Comparison of ENCODE assay signal across 8 cellular contexts in the genomic region with DNA sequence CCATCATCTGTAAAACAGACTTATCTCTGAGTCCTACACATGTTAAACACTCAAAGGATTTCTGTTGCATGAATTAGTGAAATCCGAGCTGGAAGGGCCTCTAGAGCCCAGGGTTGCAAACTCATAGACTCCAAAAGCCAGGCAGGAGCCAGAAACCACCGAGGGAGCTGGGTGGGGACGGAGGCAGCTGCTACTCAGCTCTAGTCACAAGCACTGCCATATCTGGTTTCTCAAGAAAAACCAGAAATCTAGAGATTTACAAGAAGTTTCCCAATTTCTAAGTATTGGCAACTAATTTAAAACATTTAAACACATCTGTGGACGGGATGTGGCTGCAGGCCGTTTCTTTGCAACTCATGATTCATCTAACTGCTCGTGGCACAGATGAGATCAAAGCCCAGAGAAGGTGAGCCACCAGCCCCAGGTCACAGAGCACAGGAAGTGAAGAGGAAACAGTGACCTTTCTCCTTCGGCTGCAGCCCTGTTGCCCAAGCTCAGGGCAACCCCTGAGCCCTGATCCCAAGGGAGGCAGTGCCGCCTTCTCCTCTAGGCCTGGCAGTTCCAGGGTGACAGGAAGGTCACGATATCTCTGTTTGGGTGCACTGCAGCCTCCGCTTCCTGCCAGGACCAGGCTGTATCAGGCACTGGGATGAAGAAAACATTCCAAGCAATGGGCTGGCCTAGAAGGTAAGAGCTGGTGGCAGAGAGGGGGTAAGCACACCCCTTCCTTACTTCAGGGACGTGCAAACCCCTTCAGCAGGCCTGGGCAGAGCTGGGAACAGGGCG. TPM values are rescaled to one million over a fixed set of nuclear protein-coding genes. Genes with fewer than 3 reads are reported as not detected.
DNase-seq lines count a peak whose midpoint lies in the region; ATAC-seq and TF ChIP-seq lines count a peak whose summit lies in the region.

No MANE protein-coding gene starts in this region.

- POLR2A ChIA-PET in SK-N-SH (lab: Yijun Ruan, JAX) = no interaction called here

- H3K9me3 ChIP-seq in SK-N-SH = no peaks in the 10 kb centered on the region
- no peaks in the 10 kb centered on the region for H3K9me3 ChIP-seq in hepatocyte (ENCODE audit: low read depth)

- WGBS in SK-N-SH (ENCODE audit: low lambda C conversion rate) = 63% methylated on average over 10 of the region's 12 CpGs
- 49% methylated on average over 12 of the region's 12 CpGs for WGBS in hepatocyte (ENCODE audit: low lambda C conversion rate, missing lambda C conversion rate)

- H3K27ac ChIP-seq in SK-N-SH (ENCODE audit: low read depth in 2 of 2, low read length in 1 of 2) (no peak overlapping the region), hepatocyte (peak overlapping the region; percentile 84)

- TF ChIP-seq EP300 in SK-N-SH (IDR thresholded peaks at IDR 0.05; ENCODE audit: borderline replicate concordance in 1 of 2, low read depth in 1 of 2, low read length in 1 of 2) = no peak

- H3K36me3 ChIP-seq in SK-N-SH (replicated peaks in 1 of 2; ENCODE audit: control insufficient read depth in 1 of 2, insufficient read depth in 2 of 2, low read length in 1 of 2) (no peaks in the 10 kb centered on the region), hepatocyte (replicated peaks; ENCODE audit: insufficient read depth, low read depth) (no peaks in the 10 kb centered on the region)

- no peaks in the 10 kb centered on the region for H3F3A ChIP-seq in SK-N-SH (replicated peaks; ENCODE audit: insufficient read depth)

- H3K36me3 Mint-ChIP-seq in activated T-helper 17 cell treated with anti-CD3 and anti-CD28 coated beads, Interleukin-2, amount 50 U/mL, for 72 hours (ENCODE audit: low read depth) = peaks cover 80% of the 10 kb centered on the region
- H3K36me3 Mint-ChIP-seq in progenitor cell of endocrine pancreas (ENCODE audit: insufficient read depth) = no peaks in the 10 kb centered on the region

- no peaks in the 10 kb centered on the region for H4K20me1 ChIP-seq in SK-N-SH (ENCODE audit: insufficient read depth)
- H4K20me1 ChIP-seq in hepatocyte (ENCODE audit: insufficient read depth, poor library complexity, severe bottlenecking) = no peaks in the 10 kb centered on the region

- H3K9me2 ChIP-seq in SK-N-SH (no peaks in the 10 kb centered on the region), hepatocyte (replicated peaks; ENCODE audit: insufficient read depth) (no peaks in the 10 kb centered on the region)

- H3K4me3 ChIP-seq in SK-N-SH (ENCODE audit: low read depth in 2 of 2, low read length in 1 of 2) (no peak overlapping the region), hepatocyte (no peak overlapping the region)

- H3K27me3 ChIP-seq in SK-N-SH (ENCODE audit: insufficient read depth) (no peaks in the 10 kb centered on the region), hepatocyte (no peaks in the 10 kb centered on the region)

- ATAC-seq in SK-N-SH treated with all-trans-retinoic acid at 6 μM for 48 hours (peak; percentile 73), HG03378 (IDR thresholded peaks at IDR 0.05; ENCODE audit: unreplicated experiment) (no peak)
- ATAC-seq in activated T-helper 17 cell treated with anti-CD3 and anti-CD28 coated beads, Interleukin-2, amount 50 U/mL, for 72 hours (replicated peaks) = peak; percentile 71

- H2AFZ ChIP-seq in SK-N-SH (ENCODE audit: low read depth) = no peak overlapping the region
- no peak overlapping the region for H2AFZ ChIP-seq in hepatocyte

- H3K27me3 Mint-ChIP-seq in activated T-helper 17 cell treated with anti-CD3 and anti-CD28 coated beads, Interleukin-2, amount 50 U/mL, for 72 hours = no peaks in the 10 kb centered on the region
- H3K27me3 Mint-ChIP-seq in progenitor cell of endocrine pancreas = peaks cover 12% of the 10 kb centered on the region

- CTCF ChIA-PET in SK-N-SH (lab: Yijun Ruan, JAX) = interaction anchor here (1.3 to 4.2 kb wide), 5 partner anchors 14 to 252 kb away, joined by 4 to 25 read pairs (median 9); no protein-coding TSS in a partner anchor

- H3K79me2 ChIP-seq in SK-N-SH (ENCODE audit: insufficient read depth) (no peaks in the 10 kb centered on the region), hepatocyte (no peaks in the 10 kb centered on the region)

- peak overlapping the region; percentile 99 for H3K27ac Mint-ChIP-seq in activated T-helper 17 cell treated with anti-CD3 and anti-CD28 coated beads, Interleukin-2, amount 50 U/mL, for 72 hours
- no peak overlapping the region for H3K27ac Mint-ChIP-seq in progenitor cell of endocrine pancreas

- H3K9ac ChIP-seq in SK-N-SH = no peak overlapping the region

- peaks cover 58% of the 10 kb centered on the region for H3K4me1 Mint-ChIP-seq in activated T-helper 17 cell treated with anti-CD3 and anti-CD28 coated beads, Interleukin-2, amount 50 U/mL, for 72 hours
- H3K4me1 Mint-ChIP-seq in progenitor cell of endocrine pancreas (ENCODE audit: low read depth) = peaks cover 13% of the 10 kb centered on the region

- no peak for DNase-seq in SK-N-SH
- peak; percentile 70 for DNase-seq in hepatocyte (ENCODE audit: low spot score)
- DNase-seq in stimulated activated CD8-positive, alpha-beta memory T cell treated with anti-CD3 and anti-CD28 coated beads, Interleukin-2, amount 100 ng/mL, for 48 hours (ENCODE audit: low read depth in 2 of 2) = peak; percentile 49 to 73
- DNase-seq in progenitor cell of endocrine pancreas (ENCODE audit: low spot score, unreplicated experiment) = no peak
- no peak for DNase-seq in germinal center (ENCODE audit: low spot score)

- H3K4me1 ChIP-seq in SK-N-SH (ENCODE audit: control insufficient read depth in 1 of 2, insufficient read depth in 2 of 2, low read depth in 1 of 2, low read length in 1 of 2) (peaks cover 0 to 5% of the 10 kb centered on the region in 2 experiments; a peak in 1 of 4 replicates), hepatocyte (ENCODE audit: insufficient read depth) (peaks cover 22% of the 10 kb centered on the region)

- TF ChIP-seq RAD21 in SK-N-SH (IDR thresholded peaks at IDR 0.05; ENCODE audit: low read length) = no peak

- H3K4me2 ChIP-seq in SK-N-SH (no peak overlapping the region), hepatocyte (no peak overlapping the region)

- TF ChIP-seq CTCF in SK-N-SH (IDR thresholded peaks at IDR 0.05) (no peak), hepatocyte (IDR thresholded peaks at IDR 0.05; ENCODE audit: poor library complexity) (no peak), progenitor cell of endocrine pancreas (IDR thresholded peaks at IDR 0.05; ENCODE audit: unreplicated experiment) (no peak)

- peak overlapping the region; percentile 96 for H3K4me3 Mint-ChIP-seq in activated T-helper 17 cell treated with anti-CD3 and anti-CD28 coated beads, Interleukin-2, amount 50 U/mL, for 72 hours
- H3K4me3 Mint-ChIP-seq in progenitor cell of endocrine pancreas (ENCODE audit: low read depth) = no peak overlapping the region

- peaks cover 8% of the 10 kb centered on the region for H3K9me3 Mint-ChIP-seq in activated T-helper 17 cell treated with anti-CD3 and anti-CD28 coated beads, Interleukin-2, amount 50 U/mL, for 72 hours
- H3K9me3 Mint-ChIP-seq in progenitor cell of endocrine pancreas (ENCODE audit: low read depth) = no peaks in the 10 kb centered on the region

TF ChIP-seq in SK-N-SH treated with all-trans-retinoic acid at 6 μM for 48 hours, 23 proteins besides CTCF, POLR2A, EP300 and RAD21 (continues in another document):
- TF ChIP-seq ZFP3 (CRISPR knock-in tag; IDR thresholded peaks at IDR 0.05) (no peak), OSR1 (CRISPR knock-in tag; IDR thresholded peaks at IDR 0.05) (no peak), ZNF8 (CRISPR knock-in tag; IDR thresholded peaks at IDR 0.05) (no peak), ARNTL (CRISPR knock-in tag; IDR thresholded peaks at IDR 0.05; ENCODE audit: borderline replicate concordance, low read depth) (no peak)

TF ChIP-seq in SK-N-SH, 30 proteins besides CTCF, POLR2A, EP300 and RAD21 (continues in another document):
- TF ChIP-seq, protein P1, sequence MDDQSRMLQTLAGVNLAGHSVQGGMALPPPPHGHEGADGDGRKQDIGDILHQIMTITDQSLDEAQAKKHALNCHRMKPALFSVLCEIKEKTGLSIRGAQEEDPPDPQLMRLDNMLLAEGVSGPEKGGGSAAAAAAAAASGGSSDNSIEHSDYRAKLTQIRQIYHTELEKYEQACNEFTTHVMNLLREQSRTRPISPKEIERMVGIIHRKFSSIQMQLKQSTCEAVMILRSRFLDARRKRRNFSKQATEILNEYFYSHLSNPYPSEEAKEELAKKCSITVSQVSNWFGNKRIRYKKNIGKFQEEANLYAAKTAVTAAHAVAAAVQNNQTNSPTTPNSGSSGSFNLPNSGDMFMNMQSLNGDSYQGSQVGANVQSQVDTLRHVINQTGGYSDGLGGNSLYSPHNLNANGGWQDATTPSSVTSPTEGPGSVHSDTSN (IDR thresholded peaks at IDR 0.05) = no peak
- TF ChIP-seq, protein P2, sequence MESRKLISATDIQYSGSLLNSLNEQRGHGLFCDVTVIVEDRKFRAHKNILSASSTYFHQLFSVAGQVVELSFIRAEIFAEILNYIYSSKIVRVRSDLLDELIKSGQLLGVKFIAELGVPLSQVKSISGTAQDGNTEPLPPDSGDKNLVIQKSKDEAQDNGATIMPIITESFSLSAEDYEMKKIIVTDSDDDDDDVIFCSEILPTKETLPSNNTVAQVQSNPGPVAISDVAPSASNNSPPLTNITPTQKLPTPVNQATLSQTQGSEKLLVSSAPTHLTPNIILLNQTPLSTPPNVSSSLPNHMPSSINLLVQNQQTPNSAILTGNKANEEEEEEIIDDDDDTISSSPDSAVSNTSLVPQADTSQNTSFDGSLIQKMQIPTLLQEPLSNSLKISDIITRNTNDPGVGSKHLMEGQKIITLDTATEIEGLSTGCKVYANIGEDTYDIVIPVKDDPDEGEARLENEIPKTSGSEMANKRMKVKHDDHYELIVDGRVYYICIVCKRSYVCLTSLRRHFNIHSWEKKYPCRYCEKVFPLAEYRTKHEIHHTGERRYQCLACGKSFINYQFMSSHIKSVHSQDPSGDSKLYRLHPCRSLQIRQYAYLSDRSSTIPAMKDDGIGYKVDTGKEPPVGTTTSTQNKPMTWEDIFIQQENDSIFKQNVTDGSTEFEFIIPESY (IDR thresholded peaks at IDR 0.05; ENCODE audit: borderline replicate concordance, low read depth) = no peak
- no peak for TF ChIP-seq SMC3 (IDR thresholded peaks at IDR 0.05; ENCODE audit: low read depth, low read length)
- TF ChIP-seq, protein P3, sequence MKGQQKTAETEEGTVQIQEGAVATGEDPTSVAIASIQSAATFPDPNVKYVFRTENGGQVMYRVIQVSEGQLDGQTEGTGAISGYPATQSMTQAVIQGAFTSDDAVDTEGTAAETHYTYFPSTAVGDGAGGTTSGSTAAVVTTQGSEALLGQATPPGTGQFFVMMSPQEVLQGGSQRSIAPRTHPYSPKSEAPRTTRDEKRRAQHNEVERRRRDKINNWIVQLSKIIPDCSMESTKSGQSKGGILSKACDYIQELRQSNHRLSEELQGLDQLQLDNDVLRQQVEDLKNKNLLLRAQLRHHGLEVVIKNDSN (IDR thresholded peaks at IDR 0.05; ENCODE audit: borderline replicate concordance, low read depth) = no peak
- TF ChIP-seq RCOR1 (IDR thresholded peaks at IDR 0.05; ENCODE audit: low read length) = no peak

RNA-seq across cellular contexts. Expression of a gene that starts 26.4 kb away (rescaled TPM):
- polyA plus RNA-seq in SK-N-SH (2012; rRNA removed) (0.67 and 1.0 TPM in 2 replicates), hepatocyte (25.4 and 27.4 TPM in 2 replicates)
- polyA plus RNA-seq in SK-N-SH (2012; cell fraction: cytosol; rRNA removed) = 0.45 and 0.52 TPM in 2 replicates
- 0.49 and 0.54 TPM in 2 replicates for polyA plus RNA-seq in SK-N-SH (2012; cell fraction: nucleus; rRNA removed)
- 1 to 10 TPM in 1 of 2 donors, under 1 TPM in 1; 0.56 to 2.3 TPM for total RNA-seq in activated T-helper 17 cell treated with anti-CD3 and anti-CD28 coated beads, Interleukin-2, amount 50 U/mL, for 72 hours
- total RNA-seq in hepatocyte (22.5 and 26.1 TPM in 2 replicates), progenitor cell of endocrine pancreas (18.4 and 19.3 TPM in 2 replicates)

Comparison
In these comparisons a context has a peak if more than half of its experiments do, and no peak if none do; other contexts are left out.
1. DNase-seq: peak in hepatocyte (single experiment) and stimulated activated CD8-positive, alpha-beta memory T cell treated with anti-CD3 and anti-CD28 coated beads, Interleukin-2, amount 100 ng/mL, for 48 hours (2 of 2); none in SK-N-SH (single experiment), progenitor cell of endocrine pancreas (single experiment) and germinal center (single experiment).